ENCODE assay signal across 9 cellular contexts in the genomic region with DNA sequence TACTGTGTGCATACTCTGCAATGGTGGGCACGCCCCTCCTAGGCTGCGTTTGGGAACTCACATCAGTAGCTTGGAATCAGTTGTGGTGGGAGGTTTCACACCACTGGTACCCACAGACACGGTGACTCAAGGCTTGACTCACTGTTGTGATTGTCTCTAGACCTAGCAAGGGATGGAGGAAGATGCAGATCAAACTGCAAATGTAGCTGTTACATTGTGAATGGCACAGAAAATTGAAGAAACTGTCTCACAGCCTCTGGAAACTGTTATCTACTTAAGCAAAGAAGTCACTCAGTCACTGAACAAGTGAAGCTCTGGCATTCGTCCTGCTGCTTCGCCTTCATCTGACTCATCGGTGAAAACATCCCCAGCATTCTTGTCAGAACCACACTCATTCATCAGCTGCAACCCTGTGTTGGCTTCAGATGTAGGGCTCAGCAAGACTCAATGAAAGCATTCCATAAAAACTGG. TPM values are rescaled to one million over a fixed set of nuclear protein-coding genes. Genes with fewer than 3 reads are reported as not detected.
DNase-seq lines count a peak whose midpoint lies in the region; ATAC-seq and TF ChIP-seq lines count a peak whose summit lies in the region.
"Had no signal": no experiment of that assay in that cellular context is flagged by ENCODE, and none has a peak within 500 bp of the region (broad histone marks: within the 10 kb centered on the region; RNA-seq: fewer than 3 reads in every experiment).

No MANE protein-coding gene starts in this region.

- no peaks in the 10 kb centered on the region for H3K27me3 Mint-ChIP-seq in activated T-cell treated with anti-CD3 and anti-CD28 coated beads, Interleukin-2, amount 50 U/mL, for 4 hours (ENCODE audit: low read depth)

- no peaks in the 10 kb centered on the region for H3K36me3 ChIP-seq in cardiac muscle cell

- peak; percentile 14 to 94 for DNase-seq in cardiac muscle cell (ENCODE audit: low read depth in 1 of 2, low spot score in 1 of 2)
- DNase-seq in Right ventricle myocardium superior: no peak
- peak; percentile 53 for DNase-seq in activated T-cell treated with anti-CD3 and anti-CD28 coated beads, Interleukin-2, amount 50 U/mL, for 4 hours
- peak; percentile 86 for DNase-seq in glomerular visceral epithelial cell (ENCODE audit: extremely low spot score)
- DNase-seq in stimulated activated CD8-positive, alpha-beta memory T cell treated with anti-CD3 and anti-CD28 coated beads, Interleukin-12 subunit alpha, Interleukin-12 subunit beta, amount 100 ng/mL, for 4 hours (ENCODE audit: low read depth): peak; percentile 61
- no peak for DNase-seq in NCI-H1694 (lab: John Stamatoyannopoulos, UW)
- DNase-seq in NCI-H82 treated with DMSO at 0.1 percent for 48 hours (lab: John Stamatoyannopoulos, UW; ENCODE audit: unreplicated experiment): no peak

- intact Hi-C loops in Right ventricle myocardium superior (cut with DNase I): no loop called here

- H3K36me3 Mint-ChIP-seq in activated T-cell treated with anti-CD3 and anti-CD28 coated beads, Interleukin-2, amount 50 U/mL, for 4 hours (ENCODE audit: insufficient read depth): no peaks in the 10 kb centered on the region

- H3K4me1 Mint-ChIP-seq in activated T-cell treated with anti-CD3 and anti-CD28 coated beads, Interleukin-2, amount 50 U/mL, for 4 hours (ENCODE audit: low read depth): peaks cover 53% of the 10 kb centered on the region

- no peak overlapping the region for H3K4me3 Mint-ChIP-seq in activated T-cell treated with anti-CD3 and anti-CD28 coated beads, Interleukin-2, amount 50 U/mL, for 4 hours
- H3K4me3 Mint-ChIP-seq: B cell had no signal

- no peaks in the 10 kb centered on the region for H3K9me3 Mint-ChIP-seq in activated T-cell treated with anti-CD3 and anti-CD28 coated beads, Interleukin-2, amount 50 U/mL, for 4 hours

- no peaks in the 10 kb centered on the region for H3K4me1 ChIP-seq in cardiac muscle cell (ENCODE audit: low read depth)

- no peak overlapping the region for H3K4me3 ChIP-seq in cardiac muscle cell

- no peak overlapping the region for H3K27ac ChIP-seq in cardiac muscle cell

- no peak for TF ChIP-seq CTCF in cardiac muscle cell (IDR thresholded peaks at IDR 0.05; ENCODE audit: low read depth, low read length)

- no peaks in the 10 kb centered on the region for H3K27me3 ChIP-seq in cardiac muscle cell

- H3K9me3 ChIP-seq in cardiac muscle cell (ENCODE audit: low read depth): no peaks in the 10 kb centered on the region

- ATAC-seq in Right ventricle myocardium superior (ENCODE audit: poor library complexity): no peak
- ATAC-seq in activated T-cell treated with anti-CD3 and anti-CD28 coated beads, Interleukin-2, amount 50 U/mL, for 4 hours: peak; percentile 89 to 93
- ATAC-seq in GM19328 (IDR thresholded peaks at IDR 0.05; ENCODE audit: unreplicated experiment): no peak

RNA-seq across cellular contexts. Expression of a gene that starts 59.5 kb away (rescaled TPM):
- 39.6 and 46.1 TPM in 2 replicates for total RNA-seq in cardiac muscle cell
- polyA plus RNA-seq in cardiac muscle cell: 46.8 and 50.4 TPM in 2 replicates
- 15.3 TPM for total RNA-seq in Right ventricle myocardium superior
- 10 to 100 TPM; 14.4 to 17.1 (median 15.1) TPM for total RNA-seq in activated T-cell treated with anti-CD3 and anti-CD28 coated beads, Interleukin-2, amount 50 U/mL, for 4 hours

Comparison
In these comparisons a context has a peak if more than half of its experiments do, and no peak if none do; other contexts are left out.
1. DNase-seq: peak in cardiac muscle cell (2 of 2), activated T-cell treated with anti-CD3 and anti-CD28 coated beads, Interleukin-2, amount 50 U/mL, for 4 hours (single experiment), glomerular visceral epithelial cell (single experiment) and stimulated activated CD8-positive, alpha-beta memory T cell treated with anti-CD3 and anti-CD28 coated beads, Interleukin-12 subunit alpha, Interleukin-12 subunit beta, amount 100 ng/mL, for 4 hours (single experiment); none in Right ventricle myocardium superior (single experiment), NCI-H1694 (single experiment) and NCI-H82 treated with DMSO at 0.1 percent for 48 hours (single experiment).
2. ATAC-seq: peak in activated T-cell treated with anti-CD3 and anti-CD28 coated beads, Interleukin-2, amount 50 U/mL, for 4 hours (2 of 2); none in Right ventricle myocardium superior (single experiment) and GM19328 (single experiment).